Comparison of ENCODE assay signal across 1 cellular context in genomic region chr20:45340236-45340847, GRCh38.
TF ChIP-seq lines count a peak whose summit lies in the region.

No MANE protein-coding gene starts in this region.

TF ChIP-seq in HepG2, 621 proteins besides CTCF, POLR2A, EP300 and RAD21 (continued from another document and continues in another):
- TF ChIP-seq, protein P1, sequence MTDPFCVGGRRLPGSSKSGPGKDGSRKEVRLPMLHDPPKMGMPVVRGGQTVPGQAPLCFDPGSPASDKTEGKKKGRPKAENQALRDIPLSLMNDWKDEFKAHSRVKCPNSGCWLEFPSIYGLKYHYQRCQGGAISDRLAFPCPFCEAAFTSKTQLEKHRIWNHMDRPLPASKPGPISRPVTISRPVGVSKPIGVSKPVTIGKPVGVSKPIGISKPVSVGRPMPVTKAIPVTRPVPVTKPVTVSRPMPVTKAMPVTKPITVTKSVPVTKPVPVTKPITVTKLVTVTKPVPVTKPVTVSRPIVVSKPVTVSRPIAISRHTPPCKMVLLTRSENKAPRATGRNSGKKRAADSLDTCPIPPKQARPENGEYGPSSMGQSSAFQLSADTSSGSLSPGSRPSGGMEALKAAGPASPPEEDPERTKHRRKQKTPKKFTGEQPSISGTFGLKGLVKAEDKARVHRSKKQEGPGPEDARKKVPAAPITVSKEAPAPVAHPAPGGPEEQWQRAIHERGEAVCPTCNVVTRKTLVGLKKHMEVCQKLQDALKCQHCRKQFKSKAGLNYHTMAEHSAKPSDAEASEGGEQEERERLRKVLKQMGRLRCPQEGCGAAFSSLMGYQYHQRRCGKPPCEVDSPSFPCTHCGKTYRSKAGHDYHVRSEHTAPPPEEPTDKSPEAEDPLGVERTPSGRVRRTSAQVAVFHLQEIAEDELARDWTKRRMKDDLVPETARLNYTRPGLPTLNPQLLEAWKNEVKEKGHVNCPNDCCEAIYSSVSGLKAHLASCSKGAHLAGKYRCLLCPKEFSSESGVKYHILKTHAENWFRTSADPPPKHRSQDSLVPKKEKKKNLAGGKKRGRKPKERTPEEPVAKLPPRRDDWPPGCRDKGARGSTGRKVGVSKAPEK (CRISPR knock-in tag; IDR thresholded peaks at IDR 0.05; ENCODE audit: borderline replicate concordance) = peak; percentile 86; the same call in 1 of the 2 replicates
- TF ChIP-seq, protein P2, sequence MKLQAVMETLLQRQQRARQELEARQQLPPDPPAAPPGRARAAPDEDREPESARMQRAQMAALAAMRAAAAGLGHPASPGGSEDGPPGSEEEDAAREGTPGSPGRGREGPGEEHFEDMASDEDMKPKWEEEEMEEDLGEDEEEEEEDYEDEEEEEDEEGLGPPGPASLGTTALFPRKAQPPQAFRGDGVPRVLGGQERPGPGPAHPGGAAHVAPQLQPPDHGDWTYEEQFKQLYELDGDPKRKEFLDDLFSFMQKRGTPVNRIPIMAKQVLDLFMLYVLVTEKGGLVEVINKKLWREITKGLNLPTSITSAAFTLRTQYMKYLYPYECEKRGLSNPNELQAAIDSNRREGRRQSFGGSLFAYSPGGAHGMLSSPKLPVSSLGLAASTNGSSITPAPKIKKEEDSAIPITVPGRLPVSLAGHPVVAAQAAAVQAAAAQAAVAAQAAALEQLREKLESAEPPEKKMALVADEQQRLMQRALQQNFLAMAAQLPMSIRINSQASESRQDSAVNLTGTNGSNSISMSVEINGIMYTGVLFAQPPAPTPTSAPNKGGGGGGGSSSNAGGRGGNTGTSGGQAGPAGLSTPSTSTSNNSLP (IDR thresholded peaks at IDR 0.05; ENCODE audit: low read depth, low read length) = 0 out of 2 replicates have a peak, but pooled peaks have one; percentile 38
- TF ChIP-seq DRAP1 (CRISPR knock-in tag; IDR thresholded peaks at IDR 0.05) (no peak), BRD4 (CRISPR knock-in tag; IDR thresholded peaks at IDR 0.05) (peak; percentile 46; the same call in 1 of the 2 replicates), THAP7 (CRISPR knock-in tag; IDR thresholded peaks at IDR 0.05) (no peak), ZNF460 (CRISPR knock-in tag; IDR thresholded peaks at IDR 0.05; ENCODE audit: borderline replicate concordance) (no peak), SMARCC2 (IDR thresholded peaks at IDR 0.05) (no peak), ATF7 (IDR thresholded peaks at IDR 0.05) (no peak), ATF7 (CRISPR knock-in tag; IDR thresholded peaks at IDR 0.05) (no peak; the same call in 1 of the 2 replicates), EHMT2 (IDR thresholded peaks at IDR 0.05; ENCODE audit: borderline replicate concordance, low read depth, low read length) (peak; percentile 36; the same call in 1 of the 2 replicates), PRDM4 (CRISPR knock-in tag; IDR thresholded peaks at IDR 0.05; ENCODE audit: borderline replicate concordance) (no peak), ZNF850 (CRISPR knock-in tag; conservative IDR thresholded peaks at IDR 0.05) (no peak), ZNF549 (CRISPR knock-in tag; IDR thresholded peaks at IDR 0.05) (no peak), ZNF263 (CRISPR knock-in tag; IDR thresholded peaks at IDR 0.05) (no peak), GATA4 (IDR thresholded peaks at IDR 0.05; ENCODE audit: borderline replicate concordance, low read depth) (no peak), MAF1 (CRISPR knock-in tag; IDR thresholded peaks at IDR 0.05; ENCODE audit: borderline replicate concordance) (no peak), ZNF746 (CRISPR knock-in tag; IDR thresholded peaks at IDR 0.05) (peak; percentile 68; the same call in 1 of the 2 replicates), ATM (IDR thresholded peaks at IDR 0.05; ENCODE audit: borderline replicate concordance) (no peak), ZNF207 (IDR thresholded peaks at IDR 0.05; ENCODE audit: borderline replicate concordance) (no peak), CBFB (CRISPR knock-in tag; IDR thresholded peaks at IDR 0.05) (no peak), SNAPC5 (CRISPR knock-in tag; IDR thresholded peaks at IDR 0.05; ENCODE audit: borderline replicate concordance) (no peak), ZNF24 (IDR thresholded peaks at IDR 0.05) (peak; percentile 83), ZNF557 (CRISPR knock-in tag; IDR thresholded peaks at IDR 0.05) (0 out of 2 replicates have a peak, but pooled peaks have one; percentile 54), ZNF75D (CRISPR knock-in tag; IDR thresholded peaks at IDR 0.05; ENCODE audit: borderline replicate concordance) (no peak), TERF1 (CRISPR knock-in tag; IDR thresholded peaks at IDR 0.05) (no peak), ZNF562 (CRISPR knock-in tag; IDR thresholded peaks at IDR 0.05; ENCODE audit: borderline replicate concordance) (no peak), CEBPB (IDR thresholded peaks at IDR 0.05; ENCODE audit: borderline replicate concordance, low read depth, low read length) (no peak), ZNF772 (CRISPR knock-in tag; IDR thresholded peaks at IDR 0.05) (no peak), MTA3 (CRISPR knock-in tag; IDR thresholded peaks at IDR 0.05) (no peak), DPF2 (CRISPR knock-in tag; IDR thresholded peaks at IDR 0.05; ENCODE audit: borderline replicate concordance, low read depth) (peak; percentile 67; the same call in 1 of the 2 replicates), MEIS1 (CRISPR knock-in tag; IDR thresholded peaks at IDR 0.05; ENCODE audit: borderline replicate concordance) (peak; percentile 46; the same call in 1 of the 2 replicates), ZNF510 (CRISPR knock-in tag; IDR thresholded peaks at IDR 0.05; ENCODE audit: low read depth) (no peak), STAG1 (CRISPR knock-in tag; IDR thresholded peaks at IDR 0.05) (peak; percentile 14), CCAR2 (optimal IDR thresholded peaks at IDR 0.05; ENCODE audit: low read depth, low read length) (no peak), HNRNPL (IDR thresholded peaks at IDR 0.05; ENCODE audit: low read depth, low read length) (no peak), CENPT (CRISPR knock-in tag; IDR thresholded peaks at IDR 0.05; ENCODE audit: low read depth) (no peak), SNAI1 (CRISPR knock-in tag; IDR thresholded peaks at IDR 0.05; ENCODE audit: borderline replicate concordance) (no peak), TCF7 (IDR thresholded peaks at IDR 0.05; ENCODE audit: low read depth) (no peak; the same call in 1 of the 2 replicates), HES4 (CRISPR knock-in tag; IDR thresholded peaks at IDR 0.05; ENCODE audit: borderline replicate concordance) (no peak), ZNF12 (CRISPR knock-in tag; IDR thresholded peaks at IDR 0.05) (0 out of 2 replicates have a peak, but pooled peaks have one; percentile 20), ZC3H13 (CRISPR knock-in tag; IDR thresholded peaks at IDR 0.05) (no peak), ZNF282 (IDR thresholded peaks at IDR 0.05; ENCODE audit: partially characterized antibody) (no peak), RARA (CRISPR knock-in tag; IDR thresholded peaks at IDR 0.05) (peak; percentile 99)
- TF ChIP-seq, protein P3, sequence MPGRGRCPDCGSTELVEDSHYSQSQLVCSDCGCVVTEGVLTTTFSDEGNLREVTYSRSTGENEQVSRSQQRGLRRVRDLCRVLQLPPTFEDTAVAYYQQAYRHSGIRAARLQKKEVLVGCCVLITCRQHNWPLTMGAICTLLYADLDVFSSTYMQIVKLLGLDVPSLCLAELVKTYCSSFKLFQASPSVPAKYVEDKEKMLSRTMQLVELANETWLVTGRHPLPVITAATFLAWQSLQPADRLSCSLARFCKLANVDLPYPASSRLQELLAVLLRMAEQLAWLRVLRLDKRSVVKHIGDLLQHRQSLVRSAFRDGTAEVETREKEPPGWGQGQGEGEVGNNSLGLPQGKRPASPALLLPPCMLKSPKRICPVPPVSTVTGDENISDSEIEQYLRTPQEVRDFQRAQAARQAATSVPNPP (CRISPR knock-in tag; IDR thresholded peaks at IDR 0.05) = no peak
- TF ChIP-seq, protein P4, sequence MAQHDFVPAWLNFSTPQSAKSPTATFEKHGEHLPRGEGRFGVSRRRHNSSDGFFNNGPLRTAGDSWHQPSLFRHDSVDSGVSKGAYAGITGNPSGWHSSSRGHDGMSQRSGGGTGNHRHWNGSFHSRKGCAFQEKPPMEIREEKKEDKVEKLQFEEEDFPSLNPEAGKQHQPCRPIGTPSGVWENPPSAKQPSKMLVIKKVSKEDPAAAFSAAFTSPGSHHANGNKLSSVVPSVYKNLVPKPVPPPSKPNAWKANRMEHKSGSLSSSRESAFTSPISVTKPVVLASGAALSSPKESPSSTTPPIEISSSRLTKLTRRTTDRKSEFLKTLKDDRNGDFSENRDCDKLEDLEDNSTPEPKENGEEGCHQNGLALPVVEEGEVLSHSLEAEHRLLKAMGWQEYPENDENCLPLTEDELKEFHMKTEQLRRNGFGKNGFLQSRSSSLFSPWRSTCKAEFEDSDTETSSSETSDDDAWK (CRISPR knock-in tag; IDR thresholded peaks at IDR 0.05) = no peak
- TF ChIP-seq, protein P5, sequence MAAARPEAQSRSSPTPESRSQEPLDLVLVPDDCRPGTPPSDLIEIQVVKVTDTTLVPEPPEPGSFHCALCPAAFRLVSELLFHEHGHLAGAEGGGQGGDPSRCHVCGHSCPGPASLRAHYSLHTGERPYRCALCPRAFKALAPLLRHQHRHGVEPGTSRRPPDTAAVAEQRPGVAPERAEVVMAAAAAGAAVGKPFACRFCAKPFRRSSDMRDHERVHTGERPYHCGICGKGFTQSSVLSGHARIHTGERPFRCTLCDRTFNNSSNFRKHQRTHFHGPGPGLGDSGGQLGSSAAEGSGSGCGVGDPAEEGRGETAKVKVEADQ (CRISPR knock-in tag; IDR thresholded peaks at IDR 0.05; ENCODE audit: borderline replicate concordance) = no peak
- TF ChIP-seq, protein P6, sequence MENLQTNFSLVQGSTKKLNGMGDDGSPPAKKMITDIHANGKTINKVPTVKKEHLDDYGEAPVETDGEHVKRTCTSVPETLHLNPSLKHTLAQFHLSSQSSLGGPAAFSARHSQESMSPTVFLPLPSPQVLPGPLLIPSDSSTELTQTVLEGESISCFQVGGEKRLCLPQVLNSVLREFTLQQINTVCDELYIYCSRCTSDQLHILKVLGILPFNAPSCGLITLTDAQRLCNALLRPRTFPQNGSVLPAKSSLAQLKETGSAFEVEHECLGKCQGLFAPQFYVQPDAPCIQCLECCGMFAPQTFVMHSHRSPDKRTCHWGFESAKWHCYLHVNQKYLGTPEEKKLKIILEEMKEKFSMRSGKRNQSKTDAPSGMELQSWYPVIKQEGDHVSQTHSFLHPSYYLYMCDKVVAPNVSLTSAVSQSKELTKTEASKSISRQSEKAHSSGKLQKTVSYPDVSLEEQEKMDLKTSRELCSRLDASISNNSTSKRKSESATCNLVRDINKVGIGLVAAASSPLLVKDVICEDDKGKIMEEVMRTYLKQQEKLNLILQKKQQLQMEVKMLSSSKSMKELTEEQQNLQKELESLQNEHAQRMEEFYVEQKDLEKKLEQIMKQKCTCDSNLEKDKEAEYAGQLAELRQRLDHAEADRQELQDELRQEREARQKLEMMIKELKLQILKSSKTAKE (CRISPR knock-in tag; IDR thresholded peaks at IDR 0.05; ENCODE audit: borderline replicate concordance) = peak; percentile 84
- TF ChIP-seq, protein P7, sequence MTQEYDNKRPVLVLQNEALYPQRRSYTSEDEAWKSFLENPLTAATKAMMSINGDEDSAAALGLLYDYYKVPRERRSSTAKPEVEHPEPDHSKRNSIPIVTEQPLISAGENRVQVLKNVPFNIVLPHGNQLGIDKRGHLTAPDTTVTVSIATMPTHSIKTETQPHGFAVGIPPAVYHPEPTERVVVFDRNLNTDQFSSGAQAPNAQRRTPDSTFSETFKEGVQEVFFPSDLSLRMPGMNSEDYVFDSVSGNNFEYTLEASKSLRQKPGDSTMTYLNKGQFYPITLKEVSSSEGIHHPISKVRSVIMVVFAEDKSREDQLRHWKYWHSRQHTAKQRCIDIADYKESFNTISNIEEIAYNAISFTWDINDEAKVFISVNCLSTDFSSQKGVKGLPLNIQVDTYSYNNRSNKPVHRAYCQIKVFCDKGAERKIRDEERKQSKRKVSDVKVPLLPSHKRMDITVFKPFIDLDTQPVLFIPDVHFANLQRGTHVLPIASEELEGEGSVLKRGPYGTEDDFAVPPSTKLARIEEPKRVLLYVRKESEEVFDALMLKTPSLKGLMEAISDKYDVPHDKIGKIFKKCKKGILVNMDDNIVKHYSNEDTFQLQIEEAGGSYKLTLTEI (CRISPR knock-in tag; conservative IDR thresholded peaks at IDR 0.05) = no peak
